8 cellular contexts compared by ENCODE assay signal in genomic region chr2:230416061-230416721, GRCh38. TPM values are rescaled to one million over a fixed set of nuclear protein-coding genes. Genes with fewer than 3 reads are reported as not detected.
A peak's percentile ranks its signal among the peaks of the same experiment; 100 is the strongest.
DNase-seq lines count a peak whose midpoint lies in the region; ATAC-seq and TF ChIP-seq lines count a peak whose summit lies in the region.

SP100 (plus strand) TSS chr2:230416201; CDS start chr2:230416297, 96 bp downstream.

- no peaks in the 10 kb centered on the region for H3K9me3 Mint-ChIP-seq in T-helper 1 cell treated with Interleukin-12 subunit alpha and Interleukin-12 subunit beta and Interleukin-4 antibody, amounts not matched to agents 30 μg/mL and 1 μg/mL, for 36 hours

- peaks cover 73% of the 10 kb centered on the region for H3K4me1 Mint-ChIP-seq in T-helper 1 cell treated with Interleukin-12 subunit alpha and Interleukin-12 subunit beta and Interleukin-4 antibody, amounts not matched to agents 30 μg/mL and 1 μg/mL, for 36 hours (ENCODE audit: low read depth)

- H3K27ac Mint-ChIP-seq in T-helper 1 cell treated with Interleukin-12 subunit alpha and Interleukin-12 subunit beta and Interleukin-4 antibody, amounts not matched to agents 30 μg/mL and 1 μg/mL, for 36 hours = peak within 1 kb of the TSS; percentile 92

- peak; percentile 77 for ATAC-seq in GM19351 (IDR thresholded peaks at IDR 0.05; ENCODE audit: unreplicated experiment)
- peak; percentile 79 for ATAC-seq in HG03520 (IDR thresholded peaks at IDR 0.05; ENCODE audit: unreplicated experiment)

- CTCF ChIA-PET in BJ (lab: Yijun Ruan, JAX) = no interaction called here

- POLR2A ChIA-PET in BJ (lab: Charles Lee) = no interaction called here

- TF ChIP-seq CTCF in BJ (IDR thresholded peaks at IDR 0.05; ENCODE audit: insufficient read depth, low read depth, low read length) (no peak), adrenal gland (IDR thresholded peaks at IDR 0.05) (no peak)

- TF ChIP-seq POLR2A in adrenal gland (IDR thresholded peaks at IDR 0.05) = peak; percentile 37 to 74

- H3K27me3 Mint-ChIP-seq in T-helper 1 cell treated with Interleukin-12 subunit alpha and Interleukin-12 subunit beta and Interleukin-4 antibody, amounts not matched to agents 30 μg/mL and 1 μg/mL, for 36 hours (ENCODE audit: low read depth) = no peaks in the 10 kb centered on the region

- 1 to 4% (median 3%) methylated on average over 11 to 12 of the region's 12 CpGs for WGBS in adrenal gland, 4 donors

- H3K9me3 ChIP-seq in adrenal gland (replicated peaks in 1 of 3) = no peaks in the 10 kb centered on the region

- H3K4me3 ChIP-seq in BJ (ENCODE audit: low read depth, low read length) (peak within 1 kb of the TSS; percentile 63), adrenal gland (peak within 1 kb of the TSS in 3 of 4 donors; percentile 19 to 53 (median 44))

- H3K36me3 ChIP-seq in BJ (ENCODE audit: control insufficient read depth, insufficient read depth, low read length) (no peaks in the 10 kb centered on the region), adrenal gland (replicated peaks in 1 of 2) (no peaks in the 10 kb centered on the region)

- peak within 1 kb of the TSS; percentile 90 for H3K4me3 Mint-ChIP-seq in T-helper 1 cell treated with Interleukin-12 subunit alpha and Interleukin-12 subunit beta and Interleukin-4 antibody, amounts not matched to agents 30 μg/mL and 1 μg/mL, for 36 hours

- DNase-seq in BJ (ENCODE audit: low read depth) (peak; percentile 44), adrenal gland (peak; percentile 75 to 87 (median 83)), iPS-NIHi7 (ENCODE audit: extremely low spot score) (peak; percentile 25), NCI-H2107 (lab: John Stamatoyannopoulos, UW) (no peak)
- DNase-seq in stimulated activated CD4-positive, alpha-beta T cell treated with anti-CD3 and anti-CD28 coated beads, Interleukin-1b, Interleukin-23, amount 100 ng/mL, for 24 hours (ENCODE audit: low read depth in 4 of 4, low spot score in 1 of 4) = peak; percentile 30 to 65 (median 48)

- peaks cover 39 to 50% of the 10 kb centered on the region in 2 donors for H3K4me1 ChIP-seq in adrenal gland (replicated peaks in 1 of 2)

- H3K27me3 ChIP-seq in BJ (ENCODE audit: control insufficient read depth, insufficient read depth, low read length) (no peaks in the 10 kb centered on the region), adrenal gland (no peaks in the 10 kb centered on the region)

- intact Hi-C loops in adrenal gland (cut with DNase I) = no loop called here

- H3K27ac ChIP-seq in adrenal gland = peak within 1 kb of the TSS; percentile 39 to 92 (median 86)

- peaks cover 50% of the 10 kb centered on the region for H3K36me3 Mint-ChIP-seq in T-helper 1 cell treated with Interleukin-12 subunit alpha and Interleukin-12 subunit beta and Interleukin-4 antibody, amounts not matched to agents 30 μg/mL and 1 μg/mL, for 36 hours (ENCODE audit: low read depth)

RNA-seq across cellular contexts. Expression of gene SP100, which starts in this region (rescaled TPM):
- polyA plus RNA-seq in BJ (2011; rRNA removed) = 34.8 and 63.5 TPM in 2 replicates
- 34.8 and 37.3 TPM in 2 replicates for polyA minus RNA-seq in BJ (2011; rRNA and poly(A)+ RNA removed)
- 100 to 1,000 TPM in 6 of 8 donors, 10 to 100 TPM in 2; 59.2 to 147 (median 110) TPM for total RNA-seq in adrenal gland
- 10 to 100 TPM; 77.6 to 92.5 (median 82.0) TPM for polyA plus RNA-seq in adrenal gland
